In the genomic region with DNA sequence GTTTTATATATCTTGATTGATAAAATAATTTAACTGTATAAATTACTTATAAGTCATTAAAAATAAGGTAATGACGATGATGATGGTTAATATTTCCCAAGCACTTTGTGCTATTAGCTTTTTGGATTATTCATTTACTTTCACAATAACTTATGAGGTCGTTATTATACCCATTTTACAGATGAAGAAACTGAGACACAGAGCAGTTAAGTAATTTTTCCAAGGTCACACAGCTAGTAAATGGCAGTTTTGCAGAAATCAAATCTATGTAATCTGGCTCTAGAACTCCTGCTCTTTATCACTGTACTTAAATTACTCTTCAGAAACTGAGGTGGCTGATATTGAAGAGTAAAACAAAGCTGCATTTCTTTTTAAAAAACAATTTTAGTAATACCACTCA, we compare ENCODE assay signal across 32 cellular contexts.
"Had no signal": no experiment of that assay in that cellular context is flagged by ENCODE, and none has a peak within 500 bp of the region (broad histone marks: within the 10 kb centered on the region; RNA-seq: fewer than 3 reads in every experiment).

No MANE protein-coding gene starts in this region.

- H3K9me3 ChIP-seq: ascending aorta had no signal

- ATAC-seq: activated CD4-positive, alpha-beta T cell treated with anti-CD3 and anti-CD28 coated beads for 36 hours; activated CD4-positive, CD25-positive, alpha-beta regulatory T cell treated with anti-CD3 and anti-CD28 coated beads, Interleukin-2, amount 50 U/mL, for 24 hours; activated CD8-positive, alpha-beta memory T cell treated with anti-CD3 and anti-CD28 coated beads, Interleukin-2, amount 10 ng/mL, durations not matched to agents 7 days and 5 days; activated CD8-positive, alpha-beta T cell treated with anti-CD3 and anti-CD28 coated beads, Interleukin-2, amount 10 ng/mL, durations not matched to agents 7 days and 5 days; activated naive CD8-positive, alpha-beta T cell treated with anti-CD3 and anti-CD28 coated beads, Interleukin-2, amount 50 U/mL, for 24 hours; T-helper 17 cell had no signal

- H3K4me1 Mint-ChIP-seq: brain had no signal

- H3K4me3 Mint-ChIP-seq: activated CD4-positive, alpha-beta memory T cell treated with anti-CD3 and anti-CD28 coated beads, Interleukin-2, amount 10 ng/mL, durations not matched to agents 7 days and 5 days; activated CD4-positive, alpha-beta T cell treated with anti-CD3 and anti-CD28 coated beads for 36 hours; activated CD4-positive, alpha-beta T cell treated with anti-CD3 and anti-CD28 coated beads, Interleukin-2, amount 10 ng/mL, durations not matched to agents 7 days and 5 days; activated CD8-positive, alpha-beta memory T cell treated with anti-CD3 and anti-CD28 coated beads, Interleukin-2, amount 10 ng/mL, durations not matched to agents 7 days and 5 days; activated CD8-positive, alpha-beta T cell treated with anti-CD3 and anti-CD28 coated beads, Interleukin-2, amount 10 ng/mL, durations not matched to agents 7 days and 5 days; activated naive CD4-positive, alpha-beta T cell treated with anti-CD3 and anti-CD28 coated beads, Interleukin-2, amount 10 ng/mL, durations not matched to agents 7 days and 5 days; activated naive CD4-positive, alpha-beta T cell treated with anti-CD3 and anti-CD28 coated beads, Interleukin-2, amount 50 U/mL, for 24 hours; activated naive CD8-positive, alpha-beta T cell; activated naive CD8-positive, alpha-beta T cell treated with anti-CD3 and anti-CD28 coated beads, Interleukin-2, amount 10 ng/mL, durations not matched to agents 7 days and 5 days; activated naive CD8-positive, alpha-beta T cell treated with anti-CD3 and anti-CD28 coated beads, Interleukin-2, amount 50 U/mL, for 24 hours; activated T-cell treated with anti-CD3 and anti-CD28 coated beads, Interleukin-2, amount 50 U/mL, for 24 hours; brain; T-helper 17 cell had no signal

- H3K4me3 ChIP-seq: ascending aorta had no signal

- H3K27me3 Mint-ChIP-seq: activated CD4-positive, alpha-beta memory T cell treated with anti-CD3 and anti-CD28 coated beads, Interleukin-2, amount 10 ng/mL, durations not matched to agents 7 days and 5 days; activated CD4-positive, alpha-beta T cell treated with anti-CD3 and anti-CD28 coated beads for 36 hours; activated CD4-positive, alpha-beta T cell treated with anti-CD3 and anti-CD28 coated beads, Interleukin-2, amount 10 ng/mL, durations not matched to agents 7 days and 5 days; activated CD8-positive, alpha-beta memory T cell treated with anti-CD3 and anti-CD28 coated beads, Interleukin-2, amount 10 ng/mL, durations not matched to agents 7 days and 5 days; activated naive CD4-positive, alpha-beta T cell treated with anti-CD3 and anti-CD28 coated beads, Interleukin-2, amount 10 ng/mL, durations not matched to agents 7 days and 5 days; activated naive CD4-positive, alpha-beta T cell treated with anti-CD3 and anti-CD28 coated beads, Interleukin-2, amount 50 U/mL, for 24 hours; activated naive CD8-positive, alpha-beta T cell; activated naive CD8-positive, alpha-beta T cell treated with anti-CD3 and anti-CD28 coated beads, Interleukin-2, amount 10 ng/mL, durations not matched to agents 7 days and 5 days; activated naive CD8-positive, alpha-beta T cell treated with anti-CD3 and anti-CD28 coated beads, Interleukin-2, amount 50 U/mL, for 24 hours; activated T-cell treated with anti-CD3 and anti-CD28 coated beads, Interleukin-2, amount 50 U/mL, for 24 hours; brain; T-helper 17 cell had no signal

- FAIRE-seq: colon, TTC549 had no signal

- H3K27ac ChIP-seq: ascending aorta, VCaP had no signal

- H3K9me3 Mint-ChIP-seq: activated CD4-positive, alpha-beta memory T cell treated with anti-CD3 and anti-CD28 coated beads, Interleukin-2, amount 10 ng/mL, durations not matched to agents 7 days and 5 days; activated CD4-positive, alpha-beta T cell treated with anti-CD3 and anti-CD28 coated beads, Interleukin-2, amount 10 ng/mL, durations not matched to agents 7 days and 5 days; activated naive CD4-positive, alpha-beta T cell treated with anti-CD3 and anti-CD28 coated beads, Interleukin-2, amount 10 ng/mL, durations not matched to agents 7 days and 5 days; activated naive CD4-positive, alpha-beta T cell treated with anti-CD3 and anti-CD28 coated beads, Interleukin-2, amount 50 U/mL, for 24 hours; activated naive CD8-positive, alpha-beta T cell treated with anti-CD3 and anti-CD28 coated beads, Interleukin-2, amount 10 ng/mL, durations not matched to agents 7 days and 5 days; activated naive CD8-positive, alpha-beta T cell treated with anti-CD3 and anti-CD28 coated beads, Interleukin-2, amount 50 U/mL, for 24 hours; activated T-cell treated with anti-CD3 and anti-CD28 coated beads, Interleukin-2, amount 50 U/mL, for 24 hours; activated T-helper 2 cell treated with anti-CD3 and anti-CD28 coated beads, Interferon-gamma antibody, Interleukin-2, Interleukin-4, amounts not matched to agents 10 μg/mL and 5 μg/mL and 100 μg/mL, durations not matched to agents 14 hours and 24 hours and 36 hours; brain had no signal

- H3K27me3 ChIP-seq: ascending aorta had no signal

- DNase-seq: activated CD4-positive, alpha-beta memory T cell treated with anti-CD3 and anti-CD28 coated beads, Interleukin-2, amount 10 ng/mL, durations not matched to agents 7 days and 5 days; activated CD4-positive, alpha-beta T cell treated with anti-CD3 and anti-CD28 coated beads for 1 hour; activated CD4-positive, alpha-beta T cell treated with anti-CD3 and anti-CD28 coated beads for 36 hours; activated CD4-positive, alpha-beta T cell treated with anti-CD3 and anti-CD28 coated beads for 48 hours; activated CD4-positive, alpha-beta T cell treated with anti-CD3 and anti-CD28 coated beads, Interleukin-2, amount 10 ng/mL, durations not matched to agents 7 days and 5 days; activated CD4-positive, alpha-beta T cell treated with anti-CD3 and anti-CD28 coated beads, Interleukin-2, amount 50 U/mL, for 48 hours; activated CD4-positive, CD25-positive, alpha-beta regulatory T cell; activated CD8-positive, alpha-beta memory T cell treated with anti-CD3 and anti-CD28 coated beads for 24 hours; activated CD8-positive, alpha-beta memory T cell treated with anti-CD3 and anti-CD28 coated beads, Interleukin-2, amount 10 ng/mL, durations not matched to agents 7 days and 5 days; activated CD8-positive, alpha-beta memory T cell treated with anti-CD3 and anti-CD28 coated beads, Interleukin-2, amount 50 U/mL, for 48 hours; activated CD8-positive, alpha-beta T cell treated with anti-CD3 and anti-CD28 coated beads, Interleukin-2, amount 10 ng/mL, durations not matched to agents 7 days and 5 days; activated effector memory CD4-positive, alpha-beta T cell treated with Interleukin-2 at 50 U/mL for 16 hours; activated gamma-delta T cell; activated naive CD4-positive, alpha-beta T cell treated with anti-CD3 and anti-CD28 coated beads, Interleukin-2, amount 10 ng/mL, durations not matched to agents 7 days and 5 days; activated naive CD4-positive, alpha-beta T cell treated with Interleukin-2 at 50 U/mL for 16 hours; activated naive CD8-positive, alpha-beta T cell treated with anti-CD3 and anti-CD28 coated beads, Interleukin-2, amount 10 ng/mL, durations not matched to agents 7 days and 5 days; activated naive CD8-positive, alpha-beta T cell treated with anti-CD3 and anti-CD28 coated beads, Interleukin-2, amount 50 U/mL, for 24 hours; activated T-cell treated with anti-CD3 and anti-CD28 coated beads, Interleukin-2, amount 50 U/mL, for 24 hours; activated T-cell treated with anti-CD3 and anti-CD28 coated beads, Interleukin-2, amount 50 U/mL, for 48 hours; amygdala; anterior cingulate cortex; central memory CD4-positive, alpha-beta T cell; T-helper 17 cell had no signal

- H3K27ac Mint-ChIP-seq: activated CD4-positive, alpha-beta memory T cell treated with anti-CD3 and anti-CD28 coated beads, Interleukin-2, amount 10 ng/mL, durations not matched to agents 7 days and 5 days; activated CD4-positive, alpha-beta T cell treated with anti-CD3 and anti-CD28 coated beads for 36 hours; activated CD4-positive, alpha-beta T cell treated with anti-CD3 and anti-CD28 coated beads, Interleukin-2, amount 10 ng/mL, durations not matched to agents 7 days and 5 days; activated CD8-positive, alpha-beta memory T cell treated with anti-CD3 and anti-CD28 coated beads, Interleukin-2, amount 10 ng/mL, durations not matched to agents 7 days and 5 days; activated CD8-positive, alpha-beta T cell treated with anti-CD3 and anti-CD28 coated beads, Interleukin-2, amount 10 ng/mL, durations not matched to agents 7 days and 5 days; activated naive CD4-positive, alpha-beta T cell treated with anti-CD3 and anti-CD28 coated beads, Interleukin-2, amount 10 ng/mL, durations not matched to agents 7 days and 5 days; activated naive CD4-positive, alpha-beta T cell treated with anti-CD3 and anti-CD28 coated beads, Interleukin-2, amount 50 U/mL, for 24 hours; activated naive CD8-positive, alpha-beta T cell; activated naive CD8-positive, alpha-beta T cell treated with anti-CD3 and anti-CD28 coated beads, Interleukin-2, amount 10 ng/mL, durations not matched to agents 7 days and 5 days; activated naive CD8-positive, alpha-beta T cell treated with anti-CD3 and anti-CD28 coated beads, Interleukin-2, amount 50 U/mL, for 24 hours; activated T-cell treated with anti-CD3 and anti-CD28 coated beads, Interleukin-2, amount 50 U/mL, for 24 hours; activated T-helper 2 cell treated with anti-CD3 and anti-CD28 coated beads, Interferon-gamma antibody, Interleukin-2, Interleukin-4, amounts not matched to agents 10 μg/mL and 5 μg/mL and 100 μg/mL, durations not matched to agents 14 hours and 24 hours and 36 hours; brain; T-helper 17 cell had no signal
